Comparison of ENCODE assay signal across 23 cellular contexts in the genomic region with DNA sequence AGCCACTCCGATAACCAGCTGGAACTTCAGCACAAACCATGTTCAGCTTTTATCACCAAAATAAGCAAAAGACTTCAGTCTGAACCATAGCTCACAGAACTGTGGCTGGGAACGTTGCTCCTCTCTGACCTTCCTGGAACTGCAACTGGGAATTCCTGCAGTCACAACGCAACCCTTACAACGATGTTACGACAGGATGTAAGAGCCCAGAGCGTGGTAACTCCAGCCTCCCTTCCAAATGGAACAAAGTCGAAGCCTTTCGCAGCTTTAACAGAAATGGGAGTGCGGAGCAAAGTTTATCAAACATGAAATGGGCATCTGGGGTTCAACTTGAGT.
A peak's percentile ranks its signal among the peaks of the same experiment; 100 is the strongest.
DNase-seq lines count a peak whose midpoint lies in the region; ATAC-seq, FAIRE-seq and TF ChIP-seq lines count a peak whose summit lies in the region.
"Had no signal": no experiment of that assay in that cellular context is flagged by ENCODE, and none has a peak within 500 bp of the region (broad histone marks: within the 10 kb centered on the region; RNA-seq: fewer than 3 reads in every experiment).

No MANE protein-coding gene starts in this region.

- no peaks in the 10 kb centered on the region for H3K27me3 Mint-ChIP-seq in astrocyte (ENCODE audit: low read depth, unreplicated experiment)
- H3K27me3 Mint-ChIP-seq: activated CD4-positive, alpha-beta T cell treated with anti-CD3 and anti-CD28 coated beads, Interleukin-2, amount 10 ng/mL, durations not matched to agents 7 days and 5 days had no signal

- DNase-seq in astrocyte (ENCODE audit: low read depth) (no peak), H1 (ENCODE audit: low read depth in 1 of 2, low spot score in 2 of 2) (no peak), hepatic stellate cell (ENCODE audit: low spot score) (peak; percentile 24), renal cortical epithelial cell (ENCODE audit: low read depth) (peak; percentile 25), HT-29 (ENCODE audit: low spot score) (no peak)
- DNase-seq: activated CD4-positive, alpha-beta T cell treated with anti-CD3 and anti-CD28 coated beads, Interleukin-2, amount 10 ng/mL, durations not matched to agents 7 days and 5 days; activated naive CD4-positive, alpha-beta T cell treated with Interleukin-2 at 50 U/mL for 16 hours; activated T-cell treated with anti-CD3 and anti-CD28 coated beads, Interleukin-2, amount 50 U/mL, for 72 hours; adrenal gland; HFFc6; NCI-H446 treated with DMSO at 0.1 percent for 48 hours; OCI-M1; SHP77 treated with DMSO at 0.1 percent for 48 hours; stomach; WERI-Rb-1 had no signal

- H2BK15ac ChIP-seq in H1 (ENCODE audit: low read length): 0 out of 2 replicates have a peak overlapping the region, but pooled peaks have one; percentile 3

- no peak overlapping the region for H3K18ac ChIP-seq in H1 (ENCODE audit: extremely low read depth, low read length)

- H3K79me1 ChIP-seq in H1 (ENCODE audit: low read depth, low read length): no peaks in the 10 kb centered on the region

- H3K4me1 Mint-ChIP-seq in astrocyte (ENCODE audit: low read depth, unreplicated experiment): peaks cover 30% of the 10 kb centered on the region
- H3K4me1 Mint-ChIP-seq: activated CD4-positive, alpha-beta T cell treated with anti-CD3 and anti-CD28 coated beads, Interleukin-2, amount 10 ng/mL, durations not matched to agents 7 days and 5 days had no signal

- no peaks in the 10 kb centered on the region for H3K9me3 ChIP-seq in astrocyte (ENCODE audit: insufficient read depth, low read depth, low read length)
- no peaks in the 10 kb centered on the region for H3K9me3 ChIP-seq in H1 (ENCODE audit: insufficient read depth in 2 of 2, low read depth in 1 of 2, low read length in 1 of 2)
- H3K9me3 ChIP-seq: adrenal gland, gastroesophageal sphincter, prostate gland, stomach had no signal

- peaks cover 6% of the 10 kb centered on the region for H3K36me3 Mint-ChIP-seq in astrocyte (ENCODE audit: low read depth, unreplicated experiment)
- H3K36me3 Mint-ChIP-seq: type B pancreatic cell had no signal

- H3K14ac ChIP-seq in H1 (ENCODE audit: insufficient read length): no peak overlapping the region

- H2BK20ac ChIP-seq in H1 (ENCODE audit: low read length): no peak overlapping the region

- H4K8ac ChIP-seq in H1 (ENCODE audit: extremely low read depth, insufficient read depth, low read length): no peak overlapping the region

- no peak for TF ChIP-seq POLR2A in H1 (IDR thresholded peaks at IDR 0.05; ENCODE audit: control extremely low read depth in 1 of 2, low read depth in 2 of 2, low read length in 2 of 2)

- 87% methylated on average over 9 of the region's 9 CpGs; no CpG with 5 or more reads in 1 of the 2 experiments for WGBS in H1 (ENCODE audit: extremely low coverage in 1 of 2, insufficient coverage in 1 of 2, insufficient read length in 1 of 2, insufficient replicate concordance in 2 of 2, low coverage in 1 of 2, low lambda C conversion rate in 2 of 2, missing lambda C conversion rate in 1 of 2), 2 experiments

- no peaks in the 10 kb centered on the region for H3K9me3 Mint-ChIP-seq in astrocyte (ENCODE audit: unreplicated experiment)
- H3K9me3 Mint-ChIP-seq: activated CD4-positive, alpha-beta T cell treated with anti-CD3 and anti-CD28 coated beads, Interleukin-2, amount 10 ng/mL, durations not matched to agents 7 days and 5 days; HFFc6; type B pancreatic cell had no signal

- H3K4me3 ChIP-seq in astrocyte (ENCODE audit: insufficient read depth, low read depth, low read length): no peak overlapping the region
- H3K4me3 ChIP-seq in H1 (ENCODE audit: extremely low read depth in 1 of 4, insufficient read depth in 2 of 4, low read depth in 3 of 4, low read length in 4 of 4): no peak overlapping the region
- H3K4me3 ChIP-seq: adrenal gland, gastroesophageal sphincter, lung, prostate gland, skin epidermis, stomach had no signal

- peaks cover 79% of the 10 kb centered on the region for H3K79me2 ChIP-seq in astrocyte (ENCODE audit: insufficient read depth, low read length)
- no peaks in the 10 kb centered on the region for H3K79me2 ChIP-seq in H1 (ENCODE audit: control insufficient read depth in 1 of 2, insufficient read depth in 2 of 2, low read length in 2 of 2)

- no peak for ATAC-seq in GM19455 (IDR thresholded peaks at IDR 0.05; ENCODE audit: unreplicated experiment)
- no peak for ATAC-seq in activated CD4-positive, CD25-positive, alpha-beta regulatory T cell treated with anti-CD3 and anti-CD28 coated beads, Interleukin-2, amount 50 U/mL, for 24 hours
- ATAC-seq: activated T-cell treated with anti-CD3 and anti-CD28 coated beads, Interleukin-2, amount 50 U/mL, for 72 hours; gastroesophageal sphincter had no signal

- H3K27ac ChIP-seq in astrocyte (ENCODE audit: low read depth, low read length) (no peak overlapping the region), H1 (ENCODE audit: low read depth, low read length) (no peak overlapping the region)
- H3K27ac ChIP-seq: gastroesophageal sphincter, prostate gland, stomach, WERI-Rb-1 had no signal

- H3K56ac ChIP-seq in H1 (replicated peaks; ENCODE audit: insufficient read length, low read depth, low read length): no peak overlapping the region

- POLR2A ChIA-PET in H1 (lab: Charles Lee; ENCODE audit: partially characterized antibody): no interaction called here

- H3K4me2 ChIP-seq in astrocyte (ENCODE audit: low read length) (no peak overlapping the region), H1 (ENCODE audit: insufficient read depth in 1 of 2, low read depth in 2 of 2, low read length in 2 of 2) (no peak overlapping the region)

- no peaks in the 10 kb centered on the region; the same call in 1 of the 2 replicates for H3K23me2 ChIP-seq in H1 (ENCODE audit: low read depth, low read length)

- H2BK5ac ChIP-seq in H1 (ENCODE audit: low read depth, low read length): no peak overlapping the region

- H3K9ac ChIP-seq in astrocyte (ENCODE audit: low read length) (peak overlapping the region; percentile 9), H1 (replicated peaks in 1 of 4; ENCODE audit: extremely low read depth in 1 of 4, low read depth in 3 of 4, low read length in 3 of 4) (no peak overlapping the region)

- TF ChIP-seq CTCF in astrocyte (IDR thresholded peaks at IDR 0.05; ENCODE audit: insufficient read depth, low read depth, low read length) (no peak), H1 (IDR thresholded peaks at IDR 0.05; ENCODE audit: control extremely low read depth in 1 of 3, insufficient read depth in 1 of 3, low read depth in 1 of 3, low read length in 3 of 3) (no peak)

- H2BK120ac ChIP-seq in H1 (replicated peaks; ENCODE audit: low read depth, low read length): no peak overlapping the region

- H2AK5ac ChIP-seq in H1 (ENCODE audit: low read depth, low read length): no peak overlapping the region

- H4K5ac ChIP-seq in H1 (ENCODE audit: insufficient read length, low read depth, low read length): no peak overlapping the region

- no peak overlapping the region for H3K4me3 Mint-ChIP-seq in astrocyte (ENCODE audit: unreplicated experiment)
- H3K4me3 Mint-ChIP-seq: activated CD4-positive, alpha-beta T cell treated with anti-CD3 and anti-CD28 coated beads, Interleukin-2, amount 10 ng/mL, durations not matched to agents 7 days and 5 days; activated T-cell treated with anti-CD3 and anti-CD28 coated beads, Interleukin-2, amount 50 U/mL, for 72 hours; HFFc6; type B pancreatic cell had no signal

- H3K27me3 ChIP-seq in astrocyte (ENCODE audit: insufficient read depth, low read length) (no peaks in the 10 kb centered on the region), H1 (replicated peaks in 1 of 4; ENCODE audit: control insufficient read depth in 3 of 4, extremely low read depth in 1 of 4, insufficient read depth in 3 of 4, low read length in 3 of 4) (no peaks in the 10 kb centered on the region)
- H3K27me3 ChIP-seq: adrenal gland had no signal

- H3K36me3 ChIP-seq in astrocyte (ENCODE audit: insufficient read depth, low read length) (peaks cover 2% of the 10 kb centered on the region), H1 (ENCODE audit: control insufficient read depth in 2 of 4, insufficient read depth in 4 of 4, low read length in 3 of 4) (no peaks in the 10 kb centered on the region)
- H3K36me3 ChIP-seq: adrenal gland, gastroesophageal sphincter, prostate gland, stomach, WERI-Rb-1 had no signal

- no peak overlapping the region for H3K4ac ChIP-seq in H1 (replicated peaks; ENCODE audit: insufficient read length, low read depth, low read length)

- no peak for TF ChIP-seq EP300 in H1 (IDR thresholded peaks at IDR 0.05; ENCODE audit: borderline replicate concordance in 1 of 2, low read depth in 2 of 2, low read length in 2 of 2)

- no peak overlapping the region for H3K27ac Mint-ChIP-seq in astrocyte (ENCODE audit: unreplicated experiment)
- H3K27ac Mint-ChIP-seq: activated CD4-positive, alpha-beta T cell treated with anti-CD3 and anti-CD28 coated beads, Interleukin-2, amount 10 ng/mL, durations not matched to agents 7 days and 5 days; activated T-cell treated with anti-CD3 and anti-CD28 coated beads, Interleukin-2, amount 50 U/mL, for 72 hours; HFFc6; type B pancreatic cell had no signal

- no peak overlapping the region for H2AFZ ChIP-seq in astrocyte (ENCODE audit: low read depth, low read length)
- H2AFZ ChIP-seq in H1 (ENCODE audit: low read length): peak overlapping the region; percentile 9; the same call in 1 of the 2 replicates

- no peak overlapping the region for H4K91ac ChIP-seq in H1 (replicated peaks; ENCODE audit: insufficient read length, low read length)

- H2BK12ac ChIP-seq in H1 (ENCODE audit: low read depth, low read length): no peak overlapping the region; the same call in 1 of the 2 replicates

- TF ChIP-seq RAD21 in H1 (IDR thresholded peaks at IDR 0.05 in 1 of 2, conservative IDR thresholded peaks at IDR 0.05 in 1 of 2; ENCODE audit: low read depth in 2 of 2, low read length in 2 of 2): no peak

- H3K4me1 ChIP-seq in astrocyte (ENCODE audit: insufficient read depth, low read length) (peaks cover 35% of the 10 kb centered on the region), H1 (replicated peaks in 1 of 4; ENCODE audit: control insufficient read depth in 3 of 4, insufficient read depth in 4 of 4, low read length in 3 of 4) (peaks cover 0 to 5% (median 0%) of the 10 kb centered on the region in 4 experiments; a peak in 3 of 7 replicates)
- H3K4me1 ChIP-seq: prostate gland, stomach had no signal

- no peaks in the 10 kb centered on the region for H4K20me1 ChIP-seq in astrocyte (ENCODE audit: insufficient read depth, low read length)
- H4K20me1 ChIP-seq in H1 (replicated peaks in 1 of 2; ENCODE audit: control insufficient read depth in 1 of 2, insufficient read depth in 2 of 2, low read length in 2 of 2): no peaks in the 10 kb centered on the region

- H3K23ac ChIP-seq in H1 (ENCODE audit: insufficient read length): no peak overlapping the region

- CTCF ChIA-PET in H1 (lab: Charles Lee; ENCODE audit: partially characterized antibody): interaction anchor here (1.2 kb wide), 1 partner anchor 89 kb away, joined by 3 read pairs; no protein-coding TSS in a partner anchor

- FAIRE-seq in astrocyte (lab: Jason Lieb, UNC): no peak
- no peak for FAIRE-seq in H1 (lab: Jason Lieb, UNC)
- FAIRE-seq: GM12892 had no signal

TF ChIP-seq in H1, 55 proteins besides CTCF, POLR2A, EP300 and RAD21 (continues in another document):
- no peak for TF ChIP-seq MAFK (IDR thresholded peaks at IDR 0.05; ENCODE audit: low read depth, low read length)
- no peak for TF ChIP-seq SRF (IDR thresholded peaks at IDR 0.05; ENCODE audit: low read depth, low read length)
- TF ChIP-seq CBX5 (IDR thresholded peaks at IDR 0.05; ENCODE audit: low read depth, low read length): no peak
- TF ChIP-seq RBBP5 (IDR thresholded peaks at IDR 0.05; ENCODE audit: borderline replicate concordance, low read depth, low read length): no peak

Comparison
In these comparisons a context has a peak if more than half of its experiments do, and no peak if none do; other contexts are left out.
1. DNase-seq: peak in hepatic stellate cell (single experiment) and renal cortical epithelial cell (single experiment); none in astrocyte (single experiment), H1 (0 of 2) and HT-29 (single experiment).